ENCODE assay signal across 29 cellular contexts in genomic region chr2:176424756-176425155, GRCh38.
"Had no signal": no experiment of that assay in that cellular context is flagged by ENCODE, and none has a peak within 500 bp of the region (broad histone marks: within the 10 kb centered on the region; RNA-seq: fewer than 3 reads in every experiment).

No MANE protein-coding gene starts in this region.

- H3K4me1 ChIP-seq: esophagus squamous epithelium, heart right ventricle, left ventricle myocardium inferior, pancreas had no signal

- H3K4me3 ChIP-seq: esophagus squamous epithelium, heart right ventricle, left ventricle myocardium inferior, lung, pancreas, prostate gland, skin epidermis, thoracic aorta had no signal

- H3K36me3 ChIP-seq: esophagus squamous epithelium, heart right ventricle, left ventricle myocardium inferior, pancreas, prostate gland, thoracic aorta had no signal

- H3K9me3 Mint-ChIP-seq: activated CD8-positive, alpha-beta T cell treated with anti-CD3 and anti-CD28 coated beads for 36 hours; stimulated activated effector memory CD8-positive, alpha-beta T cell treated with anti-CD3 and anti-CD28 coated beads, Interleukin-12 subunit alpha, Interleukin-12 subunit beta, amount 100 ng/mL, for 72 hours; stimulated activated naive CD8-positive, alpha-beta T cell treated with anti-CD3 and anti-CD28 coated beads, Interleukin-15, Interleukin-2, amounts not matched to agents 100 ng/mL and 50 ng/mL, for 24 hours had no signal

- H3K4me1 Mint-ChIP-seq: stimulated activated effector memory CD8-positive, alpha-beta T cell treated with anti-CD3 and anti-CD28 coated beads, Interleukin-12 subunit alpha, Interleukin-12 subunit beta, amount 100 ng/mL, for 72 hours had no signal

- H3K4me3 Mint-ChIP-seq: activated B cell treated with CpG ODN at 0.5 μM for 24 hours; activated CD8-positive, alpha-beta T cell treated with anti-CD3 and anti-CD28 coated beads for 36 hours; activated naive CD8-positive, alpha-beta T cell; stimulated activated effector memory CD8-positive, alpha-beta T cell treated with anti-CD3 and anti-CD28 coated beads, Interleukin-12 subunit alpha, Interleukin-12 subunit beta, amount 100 ng/mL, for 72 hours; stimulated activated naive CD8-positive, alpha-beta T cell treated with anti-CD3 and anti-CD28 coated beads, Interleukin-15, Interleukin-2, amounts not matched to agents 100 ng/mL and 50 ng/mL, for 24 hours had no signal

- H3K27ac Mint-ChIP-seq: activated B cell treated with CpG ODN at 0.5 μM for 24 hours; activated CD8-positive, alpha-beta T cell treated with anti-CD3 and anti-CD28 coated beads for 36 hours; activated naive CD8-positive, alpha-beta T cell; stimulated activated effector memory CD8-positive, alpha-beta T cell treated with anti-CD3 and anti-CD28 coated beads, Interleukin-12 subunit alpha, Interleukin-12 subunit beta, amount 100 ng/mL, for 72 hours; stimulated activated naive CD8-positive, alpha-beta T cell treated with anti-CD3 and anti-CD28 coated beads, Interleukin-15, Interleukin-2, amounts not matched to agents 100 ng/mL and 50 ng/mL, for 24 hours had no signal

- DNase-seq: activated B cell treated with CpG ODN at 0.5 μM for 24 hours; activated CD4-positive, alpha-beta T cell treated with anti-CD3 and anti-CD28 coated beads, Interleukin-2, amount 50 U/mL, for 1 hour; activated CD8-positive, alpha-beta T cell treated with anti-CD3 and anti-CD28 coated beads for 36 hours; activated effector memory CD4-positive, alpha-beta T cell treated with Interleukin-2 at 50 U/mL for 16 hours; activated naive CD4-positive, alpha-beta T cell treated with Interleukin-2 at 50 U/mL for 16 hours; activated T-cell treated with anti-CD3 and anti-CD28 coated beads for 4 hours; anterior cingulate cortex; dermis blood vessel endothelial cell; effector CD4-positive, alpha-beta T cell; esophagus squamous epithelium; foreskin melanocyte; heart right ventricle; left ventricle myocardium inferior; nucleus accumbens; pancreas; retina; stimulated activated CD4-positive, alpha-beta T cell treated with anti-CD3 and anti-CD28 coated beads, Interleukin-4, amount 100 ng/mL, for 24 hours had no signal

- H3K27ac ChIP-seq: epithelial cell of prostate, esophagus squamous epithelium, heart right ventricle, left ventricle myocardium inferior, pancreas, skin epidermis, thoracic aorta had no signal

- H3K27me3 ChIP-seq: pancreas had no signal

- FAIRE-seq: bronchial epithelial cell, colon, islet of Langerhans, pancreas, urothelium cell line had no signal

- H3K9me3 ChIP-seq: esophagus squamous epithelium, heart right ventricle, left ventricle myocardium inferior, pancreas, prostate gland, thoracic aorta had no signal

- H3K36me3 Mint-ChIP-seq: activated naive CD8-positive, alpha-beta T cell; stimulated activated effector memory CD8-positive, alpha-beta T cell treated with anti-CD3 and anti-CD28 coated beads, Interleukin-12 subunit alpha, Interleukin-12 subunit beta, amount 100 ng/mL, for 72 hours had no signal
